In the genomic region with DNA sequence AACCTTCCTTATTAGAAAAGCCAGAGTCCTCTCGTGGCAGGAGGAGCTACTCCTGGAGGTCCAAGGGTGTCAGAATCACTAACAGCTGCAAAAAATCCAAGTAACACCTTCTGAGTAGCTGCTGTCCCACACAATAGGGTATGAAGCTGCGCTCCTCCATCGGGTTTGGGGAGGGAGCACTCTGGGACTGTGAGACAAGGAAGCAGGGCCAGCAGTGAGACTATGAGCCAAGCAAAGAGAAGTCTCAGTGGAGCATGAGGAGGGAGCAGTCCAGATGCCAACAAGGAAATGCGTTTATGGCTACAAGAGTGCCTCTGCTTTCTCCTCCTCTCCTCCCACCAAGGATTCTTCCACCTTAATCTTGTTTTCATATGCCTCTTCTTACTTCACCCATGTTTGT, we compare ENCODE assay signal across 14 cellular contexts. TPM values are rescaled to one million over a fixed set of nuclear protein-coding genes. Genes with fewer than 3 reads are reported as not detected.
"Had no signal": no experiment of that assay in that cellular context is flagged by ENCODE, and none has a peak within 500 bp of the region (broad histone marks: within the 10 kb centered on the region; RNA-seq: fewer than 3 reads in every experiment).

No MANE protein-coding gene starts in this region.

- H3K27ac Mint-ChIP-seq: activated naive CD8-positive, alpha-beta T cell treated with anti-CD3 and anti-CD28 coated beads for 36 hours; effector memory CD8-positive, alpha-beta T cell; nephron had no signal

- H3K27me3 ChIP-seq: foreskin keratinocyte, suprapubic skin, transverse colon, vagina had no signal

- H3K36me3 ChIP-seq: vagina, WERI-Rb-1 had no signal

- H3K4me3 Mint-ChIP-seq: activated naive CD8-positive, alpha-beta T cell treated with anti-CD3 and anti-CD28 coated beads for 36 hours; effector memory CD8-positive, alpha-beta T cell; nephron had no signal

- H3K4me3 ChIP-seq: suprapubic skin, transverse colon, vagina had no signal

- DNase-seq: activated CD4-positive, alpha-beta T cell treated with anti-CD3 and anti-CD28 coated beads, Interleukin-2, amount 50 U/mL, for 4 hours; activated naive CD4-positive, alpha-beta T cell; activated naive CD8-positive, alpha-beta T cell treated with anti-CD3 and anti-CD28 coated beads for 36 hours; amniotic stem cell; effector memory CD8-positive, alpha-beta T cell; foreskin keratinocyte; mesendoderm; stimulated activated naive CD8-positive, alpha-beta T cell treated with anti-CD3 and anti-CD28 coated beads, Interleukin-15, Interleukin-2, amounts not matched to agents 100 U/mL and 50 U/mL, for 24 hours; T-helper 2 cell; transverse colon; WERI-Rb-1 had no signal

- H3K27me3 Mint-ChIP-seq: activated naive CD8-positive, alpha-beta T cell treated with anti-CD3 and anti-CD28 coated beads for 36 hours; effector memory CD8-positive, alpha-beta T cell had no signal

- ATAC-seq: effector memory CD8-positive, alpha-beta T cell; foreskin keratinocyte; stimulated activated naive CD8-positive, alpha-beta T cell treated with anti-CD3 and anti-CD28 coated beads, Interleukin-15, Interleukin-2, amounts not matched to agents 100 U/mL and 50 U/mL, for 24 hours had no signal

- H3K9me3 Mint-ChIP-seq: activated naive CD8-positive, alpha-beta T cell treated with anti-CD3 and anti-CD28 coated beads for 36 hours; effector memory CD8-positive, alpha-beta T cell; nephron had no signal

- H3K4me1 Mint-ChIP-seq: activated naive CD8-positive, alpha-beta T cell treated with anti-CD3 and anti-CD28 coated beads for 36 hours had no signal

- H3K36me3 Mint-ChIP-seq: activated naive CD8-positive, alpha-beta T cell treated with anti-CD3 and anti-CD28 coated beads for 36 hours had no signal

RNA-seq across cellular contexts. Expression of a gene that starts 30.6 kb away (rescaled TPM):
- total RNA-seq: foreskin keratinocyte had no signal
